ENCODE assay signal across 22 cellular contexts in genomic region chr17:82348434-82348833, GRCh38. TPM values are rescaled to one million over a fixed set of nuclear protein-coding genes. Genes with fewer than 3 reads are reported as not detected.
A peak's percentile ranks its signal among the peaks of the same experiment; 100 is the strongest.
DNase-seq lines count a peak whose midpoint lies in the region; ATAC-seq and TF ChIP-seq lines count a peak whose summit lies in the region.
"Had no signal": no experiment of that assay in that cellular context is flagged by ENCODE, and none has a peak within 500 bp of the region (broad histone marks: within the 10 kb centered on the region; RNA-seq: fewer than 3 reads in every experiment).

No MANE protein-coding gene starts in this region.

- POLR2A ChIA-PET in activated CD4-positive, alpha-beta T cell treated with anti-CD3 and anti-CD28 coated beads, Interleukin-2, amount 10 ng/mL, durations not matched to agents 7 days and 5 days (lab: Charles Lee), result no interaction called here

- TF ChIP-seq CTCF in HFFc6 (IDR thresholded peaks at IDR 0.05) (no peak), nephron (IDR thresholded peaks at IDR 0.05; ENCODE audit: unreplicated experiment in 3 of 3) (no peak), type B pancreatic cell (conservative IDR thresholded peaks at IDR 0.05) (no peak)

- H3K27me3 Mint-ChIP-seq in activated CD4-positive, alpha-beta T cell treated with anti-CD3 and anti-CD28 coated beads, Interleukin-2, amount 10 ng/mL, durations not matched to agents 7 days and 5 days, result peaks cover 2% of the 10 kb centered on the region
- peaks cover 21% of the 10 kb centered on the region for H3K27me3 Mint-ChIP-seq in HFFc6 (ENCODE audit: insufficient read depth)
- peaks cover 3% of the 10 kb centered on the region for H3K27me3 Mint-ChIP-seq in nephron (ENCODE audit: low read depth)
- peaks cover 3% of the 10 kb centered on the region for H3K27me3 Mint-ChIP-seq in type B pancreatic cell

- CTCF ChIA-PET in activated CD4-positive, alpha-beta T cell treated with anti-CD3 and anti-CD28 coated beads, Interleukin-2, amount 10 ng/mL, durations not matched to agents 7 days and 5 days (lab: Charles Lee), result interaction anchor here (0.5 kb wide), 1 partner anchor 222 kb away, joined by 3 read pairs; no protein-coding TSS in a partner anchor

- no peaks in the 10 kb centered on the region for H3K9me3 Mint-ChIP-seq in activated CD4-positive, alpha-beta T cell treated with anti-CD3 and anti-CD28 coated beads, Interleukin-2, amount 10 ng/mL, durations not matched to agents 7 days and 5 days
- H3K9me3 Mint-ChIP-seq in HFFc6 (no peaks in the 10 kb centered on the region), nephron (no peaks in the 10 kb centered on the region), type B pancreatic cell (no peaks in the 10 kb centered on the region)
- H3K9me3 Mint-ChIP-seq: CD4-positive, CD25-positive, alpha-beta regulatory T cell had no signal

- no peaks in the 10 kb centered on the region for H3K36me3 Mint-ChIP-seq in activated CD4-positive, alpha-beta T cell treated with anti-CD3 and anti-CD28 coated beads, Interleukin-2, amount 10 ng/mL, durations not matched to agents 7 days and 5 days (ENCODE audit: low read depth)
- H3K36me3 Mint-ChIP-seq in HFFc6 (ENCODE audit: low read depth), result no peaks in the 10 kb centered on the region
- no peaks in the 10 kb centered on the region for H3K36me3 Mint-ChIP-seq in nephron (ENCODE audit: low read depth)
- H3K36me3 Mint-ChIP-seq in type B pancreatic cell, result no peaks in the 10 kb centered on the region
- H3K36me3 Mint-ChIP-seq: CD4-positive, CD25-positive, alpha-beta regulatory T cell; IgD-negative memory B cell had no signal

- no peak for DNase-seq in activated CD4-positive, alpha-beta T cell treated with anti-CD3 and anti-CD28 coated beads, Interleukin-2, amount 10 ng/mL, durations not matched to agents 7 days and 5 days
- DNase-seq in activated CD4-positive, alpha-beta T cell treated with anti-CD3 and anti-CD28 coated beads, Interleukin-2, amount 50 U/mL, for 4 hours, result no peak
- DNase-seq in HFFc6, result no peak
- no peak for DNase-seq in type B pancreatic cell (ENCODE audit: extremely low spot score, unreplicated experiment)
- DNase-seq in NCI-H82 (lab: John Stamatoyannopoulos, UW), result no peak
- DNase-seq: 8988T; ACHN; BE2C; CD4-positive, CD25-positive, alpha-beta regulatory T cell; MM.1S; NCI-H2029 treated with DMSO at 0.1 percent for 48 hours; NCI-H2227 treated with DMSO at 0.1 percent for 48 hours; NCI-H526 treated with DMSO at 0.1 percent for 48 hours; SHP77 had no signal

- peaks cover 7% of the 10 kb centered on the region for H3K4me1 Mint-ChIP-seq in activated CD4-positive, alpha-beta T cell treated with anti-CD3 and anti-CD28 coated beads, Interleukin-2, amount 10 ng/mL, durations not matched to agents 7 days and 5 days
- H3K4me1 Mint-ChIP-seq in HFFc6 (ENCODE audit: low read depth), result peaks cover 15% of the 10 kb centered on the region
- peaks cover 36% of the 10 kb centered on the region for H3K4me1 Mint-ChIP-seq in nephron
- H3K4me1 Mint-ChIP-seq in type B pancreatic cell (ENCODE audit: unreplicated experiment), result peaks cover 29% of the 10 kb centered on the region

- ATAC-seq in HG02981 (IDR thresholded peaks at IDR 0.05; ENCODE audit: unreplicated experiment) (no peak), HG03045 (IDR thresholded peaks at IDR 0.05; ENCODE audit: unreplicated experiment) (no peak)
- ATAC-seq: HCT116 had no signal

- no peak overlapping the region for H3K4me3 Mint-ChIP-seq in activated CD4-positive, alpha-beta T cell treated with anti-CD3 and anti-CD28 coated beads, Interleukin-2, amount 10 ng/mL, durations not matched to agents 7 days and 5 days
- 0 out of 2 replicates have a peak overlapping the region, but pooled peaks have one; percentile 58 for H3K4me3 Mint-ChIP-seq in HFFc6
- peak overlapping the region; percentile 7 to 54 (median 24) for H3K4me3 Mint-ChIP-seq in nephron
- no peak overlapping the region for H3K4me3 Mint-ChIP-seq in type B pancreatic cell
- H3K4me3 Mint-ChIP-seq: CD4-positive, CD25-positive, alpha-beta regulatory T cell; IgD-negative memory B cell had no signal

- H3K27ac Mint-ChIP-seq in activated CD4-positive, alpha-beta T cell treated with anti-CD3 and anti-CD28 coated beads, Interleukin-2, amount 10 ng/mL, durations not matched to agents 7 days and 5 days, result peak overlapping the region; percentile 9
- H3K27ac Mint-ChIP-seq in HFFc6 (no peak overlapping the region), nephron (peak overlapping the region; percentile 82 to 95 (median 83)), type B pancreatic cell (peak overlapping the region; percentile 42)
- H3K27ac Mint-ChIP-seq: IgD-negative memory B cell had no signal

RNA-seq across cellular contexts. Expression of gene TEX19, which starts 10.6 kb away (rescaled TPM):
- total RNA-seq in activated CD4-positive, alpha-beta T cell treated with anti-CD3 and anti-CD28 coated beads, Interleukin-2, amount 10 ng/mL, durations not matched to agents 7 days and 5 days, result under 1 TPM in 1 of 2 experiments, not detected in 1; 0.10 TPM
- total RNA-seq in HFFc6 (2021; fragmentation: NEBNext Ultra II Directional; extraction: Animal tissue kit (Norgen Biotek cat#: 25700)), result under 1 TPM in 2 of 6 experiments, not detected in 4; 0.10 to 0.14 TPM
- total RNA-seq in type B pancreatic cell (ENCODE audit: low replicate concordance), result 0.14 TPM in 1 of 2 replicates, not detected in the other
- total RNA-seq: CD4-positive, CD25-positive, alpha-beta regulatory T cell had no signal

RNA-seq across cellular contexts. Expression of gene SECTM1, which starts 14.9 kb away (rescaled TPM):
- total RNA-seq in activated CD4-positive, alpha-beta T cell treated with anti-CD3 and anti-CD28 coated beads, Interleukin-2, amount 10 ng/mL, durations not matched to agents 7 days and 5 days, result 10 to 100 TPM; 16.4 TPM
- 1 to 10 TPM; 1.7 to 3.9 (median 2.8) TPM for total RNA-seq in HFFc6 (2021; fragmentation: NEBNext Ultra II Directional; extraction: Animal tissue kit (Norgen Biotek cat#: 25700))
- total RNA-seq in type B pancreatic cell (ENCODE audit: low replicate concordance), result 13.2 and 17.7 TPM in 2 replicates

RNA-seq across cellular contexts. Expression of gene UTS2R, which starts 23.1 kb away (rescaled TPM):
- total RNA-seq in activated CD4-positive, alpha-beta T cell treated with anti-CD3 and anti-CD28 coated beads, Interleukin-2, amount 10 ng/mL, durations not matched to agents 7 days and 5 days, result not detected
- total RNA-seq in HFFc6 (2021; fragmentation: NEBNext Ultra II Directional; extraction: Animal tissue kit (Norgen Biotek cat#: 25700)), result not detected
- 0.21 and 0.97 TPM in 2 replicates for total RNA-seq in type B pancreatic cell (ENCODE audit: low replicate concordance)
- total RNA-seq: CD4-positive, CD25-positive, alpha-beta regulatory T cell; H4; NCI-H460; SK-MEL-5 had no signal

RNA-seq across cellular contexts. Expression of gene CD7, which starts 31.0 kb away (rescaled TPM):
- total RNA-seq in activated CD4-positive, alpha-beta T cell treated with anti-CD3 and anti-CD28 coated beads, Interleukin-2, amount 10 ng/mL, durations not matched to agents 7 days and 5 days, result 100 to 1,000 TPM; 285 to 292 TPM
- under 1 TPM in 1 of 6 experiments, not detected in 5; 0.20 TPM for total RNA-seq in HFFc6 (2021; fragmentation: NEBNext Ultra II Directional; extraction: Animal tissue kit (Norgen Biotek cat#: 25700))
- total RNA-seq in type B pancreatic cell (ENCODE audit: low replicate concordance), result 1.4 and 1.6 TPM in 2 replicates
- total RNA-seq: NCI-H460, SK-MEL-5 had no signal

Comparison
In these comparisons a context has a peak if more than half of its experiments do, and no peak if none do; other contexts are left out.
1. H3K4me3 Mint-ChIP-seq: peak in HFFc6 (single experiment) and nephron (3 of 3); none in activated CD4-positive, alpha-beta T cell treated with anti-CD3 and anti-CD28 coated beads, Interleukin-2, amount 10 ng/mL, durations not matched to agents 7 days and 5 days (single experiment) and type B pancreatic cell (single experiment).